13 cellular contexts compared by ENCODE assay signal in the genomic region with DNA sequence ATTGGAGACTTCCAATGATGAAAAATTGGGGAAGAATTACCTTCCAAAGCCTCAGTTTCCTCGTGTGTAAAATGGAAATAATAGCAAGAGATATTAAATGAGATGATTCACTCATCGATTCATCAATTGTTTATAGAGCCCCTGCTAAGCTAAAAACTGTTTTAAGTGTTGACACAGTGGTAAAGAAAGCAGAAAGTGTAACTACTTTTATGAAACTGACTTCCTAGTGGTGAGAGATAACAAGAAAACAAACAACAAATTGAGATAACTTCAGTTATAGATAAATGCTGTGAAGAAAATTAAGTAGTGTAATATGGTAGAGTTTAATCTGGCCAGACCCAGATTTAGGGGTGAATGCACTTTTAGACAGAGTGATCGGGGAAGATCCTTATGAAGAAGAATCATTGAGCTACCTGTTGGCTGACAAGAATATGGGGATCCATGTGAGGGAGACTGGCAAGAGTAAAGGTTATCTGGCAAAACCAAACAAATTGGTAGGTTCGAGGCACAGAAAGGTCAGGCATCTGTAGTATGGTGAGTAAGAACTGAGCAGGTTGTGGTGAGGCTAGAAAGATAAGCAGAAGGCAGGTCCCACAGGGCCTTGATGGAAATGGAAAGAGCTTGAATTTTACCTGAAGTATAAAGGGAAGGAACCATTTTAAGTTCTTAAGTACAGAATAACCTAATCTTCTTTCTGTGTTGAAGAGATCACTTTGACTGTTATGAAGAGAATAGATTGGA. TPM values are rescaled to one million over a fixed set of nuclear protein-coding genes. Genes with fewer than 3 reads are reported as not detected.
DNase-seq lines count a peak whose midpoint lies in the region; ATAC-seq lines count a peak whose summit lies in the region.
"Had no signal": no experiment of that assay in that cellular context is flagged by ENCODE, and none has a peak within 500 bp of the region (broad histone marks: within the 10 kb centered on the region; RNA-seq: fewer than 3 reads in every experiment).

No MANE protein-coding gene starts in this region.

- no peaks in the 10 kb centered on the region for H3K9me3 Mint-ChIP-seq in T-helper 1 cell treated with Interleukin-12 subunit alpha and Interleukin-12 subunit beta and Interleukin-4 antibody, amounts not matched to agents 30 μg/mL and 1 μg/mL, for 36 hours
- peaks cover 8% of the 10 kb centered on the region for H3K9me3 Mint-ChIP-seq in natural killer cell treated with Interleukin-12 subunit alpha and Interleukin-12 subunit beta and Interleukin-15 and Interleukin-18, amount 100 ng/mL, for 72 hours

- H3K4me3 Mint-ChIP-seq in T-helper 1 cell treated with Interleukin-12 subunit alpha and Interleukin-12 subunit beta and Interleukin-4 antibody, amounts not matched to agents 30 μg/mL and 1 μg/mL, for 36 hours, result peak overlapping the region; percentile 80
- H3K4me3 Mint-ChIP-seq in natural killer cell treated with Interleukin-12 subunit alpha and Interleukin-12 subunit beta and Interleukin-15 and Interleukin-18, amount 100 ng/mL, for 72 hours, result peak overlapping the region; percentile 85

- H3K27ac Mint-ChIP-seq in T-helper 1 cell treated with Interleukin-12 subunit alpha and Interleukin-12 subunit beta and Interleukin-4 antibody, amounts not matched to agents 30 μg/mL and 1 μg/mL, for 36 hours, result peak overlapping the region; percentile 79
- H3K27ac Mint-ChIP-seq in natural killer cell treated with Interleukin-12 subunit alpha and Interleukin-12 subunit beta and Interleukin-15 and Interleukin-18, amount 100 ng/mL, for 72 hours, result peak overlapping the region; percentile 87 to 90

- peaks cover 47% of the 10 kb centered on the region for H3K36me3 Mint-ChIP-seq in T-helper 1 cell treated with Interleukin-12 subunit alpha and Interleukin-12 subunit beta and Interleukin-4 antibody, amounts not matched to agents 30 μg/mL and 1 μg/mL, for 36 hours (ENCODE audit: low read depth)
- H3K36me3 Mint-ChIP-seq in natural killer cell treated with Interleukin-12 subunit alpha and Interleukin-12 subunit beta and Interleukin-15 and Interleukin-18, amount 100 ng/mL, for 72 hours, result peaks cover 40% of the 10 kb centered on the region

- peaks cover 60% of the 10 kb centered on the region for H3K4me1 Mint-ChIP-seq in T-helper 1 cell treated with Interleukin-12 subunit alpha and Interleukin-12 subunit beta and Interleukin-4 antibody, amounts not matched to agents 30 μg/mL and 1 μg/mL, for 36 hours (ENCODE audit: low read depth)
- H3K4me1 Mint-ChIP-seq in natural killer cell treated with Interleukin-12 subunit alpha and Interleukin-12 subunit beta and Interleukin-15 and Interleukin-18, amount 100 ng/mL, for 72 hours (ENCODE audit: low read depth in 2 of 2), result peaks cover 42 to 65% of the 10 kb centered on the region in 2 donors

- peak; percentile 42 to 50 for DNase-seq in activated CD4-positive, alpha-beta T cell treated with anti-CD3 and anti-CD28 coated beads for 4 hours
- DNase-seq in activated CD4-positive, alpha-beta T cell treated with anti-CD3 and anti-CD28 coated beads for 1 hour, result no peak
- DNase-seq in natural killer cell treated with Interleukin-12 subunit alpha and Interleukin-12 subunit beta and Interleukin-15 and Interleukin-18, amount 100 ng/mL, for 72 hours (ENCODE audit: low spot score), result no peak
- no peak for DNase-seq in hepatic stellate cell (ENCODE audit: low spot score)
- DNase-seq: NCI-H2107, right lobe of liver, Right ventricle myocardium superior had no signal

- ATAC-seq in HG02852 (IDR thresholded peaks at IDR 0.05; ENCODE audit: unreplicated experiment) (peak; percentile 49), GM19395 (IDR thresholded peaks at IDR 0.05; ENCODE audit: unreplicated experiment) (no peak), HG03469 (IDR thresholded peaks at IDR 0.05; ENCODE audit: unreplicated experiment) (no peak)
- peak; percentile 70 to 73 for ATAC-seq in natural killer cell treated with Interleukin-12 subunit alpha and Interleukin-12 subunit beta and Interleukin-15 and Interleukin-18, amount 100 ng/mL, for 72 hours
- ATAC-seq: right lobe of liver had no signal

- no peaks in the 10 kb centered on the region for H3K27me3 Mint-ChIP-seq in T-helper 1 cell treated with Interleukin-12 subunit alpha and Interleukin-12 subunit beta and Interleukin-4 antibody, amounts not matched to agents 30 μg/mL and 1 μg/mL, for 36 hours (ENCODE audit: low read depth)
- no peaks in the 10 kb centered on the region for H3K27me3 Mint-ChIP-seq in natural killer cell treated with Interleukin-12 subunit alpha and Interleukin-12 subunit beta and Interleukin-15 and Interleukin-18, amount 100 ng/mL, for 72 hours

RNA-seq across cellular contexts. Expression of a gene that starts 10.9 kb away (rescaled TPM):
- 100 to 1,000 TPM; 334 to 761 TPM for total RNA-seq in natural killer cell treated with Interleukin-12 subunit alpha and Interleukin-12 subunit beta and Interleukin-15 and Interleukin-18, amount 100 ng/mL, for 72 hours
- total RNA-seq: cardiac muscle cell, HT-29 had no signal

Comparison
In these comparisons a context has a peak if more than half of its experiments do, and no peak if none do; other contexts are left out.
1. DNase-seq: peak in activated CD4-positive, alpha-beta T cell treated with anti-CD3 and anti-CD28 coated beads for 4 hours (2 of 2); none in activated CD4-positive, alpha-beta T cell treated with anti-CD3 and anti-CD28 coated beads for 1 hour (single experiment), natural killer cell treated with Interleukin-12 subunit alpha and Interleukin-12 subunit beta and Interleukin-15 and Interleukin-18, amount 100 ng/mL, for 72 hours (single experiment) and hepatic stellate cell (single experiment).
2. ATAC-seq: peak in HG02852 (single experiment) and natural killer cell treated with Interleukin-12 subunit alpha and Interleukin-12 subunit beta and Interleukin-15 and Interleukin-18, amount 100 ng/mL, for 72 hours (2 of 2); none in GM19395 (single experiment) and HG03469 (single experiment).